8 cellular contexts compared by ENCODE assay signal in the genomic region with DNA sequence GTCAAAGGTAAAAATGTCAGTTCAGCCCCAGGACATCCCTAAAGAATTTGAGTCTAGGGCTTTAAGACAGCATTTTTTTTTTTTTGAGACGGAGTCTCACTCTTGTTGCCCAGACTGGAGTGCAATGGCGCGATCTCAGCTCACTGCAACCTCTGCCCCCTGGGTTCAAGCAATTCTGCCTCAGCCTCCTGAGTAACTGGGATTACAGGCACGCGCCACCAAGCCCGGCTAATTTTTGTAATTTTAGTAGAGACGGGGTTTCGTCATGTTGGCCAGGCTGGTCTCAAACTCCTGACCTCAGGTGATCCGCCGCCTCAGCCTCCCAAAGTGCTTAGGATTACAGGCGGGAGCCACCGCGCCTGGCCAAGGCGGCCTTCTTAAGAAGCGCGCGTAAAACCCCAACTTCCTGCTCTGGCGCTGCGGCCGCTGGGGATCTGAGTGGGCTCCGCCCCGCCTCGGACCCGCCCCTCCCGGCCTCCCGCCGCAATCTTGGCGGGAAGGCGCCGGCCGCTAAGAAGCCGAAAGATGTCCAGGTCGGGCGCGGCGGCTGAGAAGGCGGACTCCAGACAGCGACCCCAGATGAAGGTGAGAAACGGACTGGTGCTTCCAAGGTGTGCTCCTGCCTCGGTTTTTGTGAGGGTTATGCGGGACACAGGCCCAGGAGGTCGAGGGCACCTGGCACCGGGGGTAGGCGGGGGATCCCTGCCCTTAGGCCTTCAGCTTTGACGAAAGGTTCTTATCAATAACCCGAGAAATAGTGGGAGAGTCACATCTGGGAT. TPM values are rescaled to one million over a fixed set of nuclear protein-coding genes. Genes with fewer than 3 reads are reported as not detected.
DNase-seq lines count a peak whose midpoint lies in the region; ATAC-seq and TF ChIP-seq lines count a peak whose summit lies in the region.
"Not testable (repeated sequence)": the region's sequence is repeated elsewhere in the genome, so short reads cannot be mapped to it uniquely, and the experiment has no call there.

Gene WDR76, plus strand, starts transcription at position 495 of the 779 bp plus-strand sequence. Its CDS starts 31 bp downstream, at position 526.

- H3K4me3 Mint-ChIP-seq in T-helper 1 cell treated with Interleukin-12 subunit alpha and Interleukin-12 subunit beta and Interleukin-4 antibody, amounts not matched to agents 30 μg/mL and 1 μg/mL, for 36 hours, result peak within 1 kb of the TSS; percentile 90

- peak within 1 kb of the TSS; percentile 36 for H3K4me2 ChIP-seq in parathyroid adenoma (ENCODE audit: low read length)

- peaks cover 33% of the 10 kb centered on the region for H3K4me1 Mint-ChIP-seq in T-helper 1 cell treated with Interleukin-12 subunit alpha and Interleukin-12 subunit beta and Interleukin-4 antibody, amounts not matched to agents 30 μg/mL and 1 μg/mL, for 36 hours (ENCODE audit: low read depth)

- TF ChIP-seq CTCF in GM10266 (IDR thresholded peaks at IDR 0.05; ENCODE audit: control insufficient read depth, insufficient read depth, low read depth, missing control alignments); heart left ventricle (IDR thresholded peaks at IDR 0.05); parathyroid adenoma (IDR thresholded peaks at IDR 0.05); thoracic aorta (IDR thresholded peaks at IDR 0.05): not testable (repeated sequence)

- H3K4me1 ChIP-seq in adipocyte (ENCODE audit: control insufficient read depth, insufficient read depth, low read length) (peaks cover 25% of the 10 kb centered on the region), heart left ventricle (peaks cover 0 to 57% (median 36%) of the 10 kb centered on the region in 12 donors), thoracic aorta (ENCODE audit: control insufficient read depth in 1 of 2, low read depth in 2 of 2) (peaks cover 30 to 43% of the 10 kb centered on the region in 2 donors)
- not testable (repeated sequence) for H3K4me1 ChIP-seq in parathyroid adenoma

- peak within 1 kb of the TSS; percentile 77 for H3K9ac ChIP-seq in adipocyte (ENCODE audit: low read length)
- H3K9ac ChIP-seq in parathyroid adenoma, result not testable (repeated sequence)

- H3K9me3 ChIP-seq in adipocyte (ENCODE audit: control insufficient read depth, low read length); heart left ventricle; parathyroid adenoma (ENCODE audit: control insufficient read depth, low read length); thoracic aorta: not testable (repeated sequence)

- intact Hi-C loops in heart left ventricle (cut with DNase I), result loop anchor here in 1 of 10 donors (10.0 kb wide), 1 partner anchor 62 kb away; no protein-coding TSS in a partner anchor

- H3K27ac ChIP-seq in heart left ventricle (peak within 1 kb of the TSS in 11 of 12 donors; percentile 3 to 85 (median 62)), parathyroid adenoma (peak within 1 kb of the TSS; percentile 36), thoracic aorta (peak within 1 kb of the TSS; percentile 56 to 71)

- not testable (repeated sequence) for H3K79me2 ChIP-seq in parathyroid adenoma

- H3K27ac Mint-ChIP-seq in T-helper 1 cell treated with Interleukin-12 subunit alpha and Interleukin-12 subunit beta and Interleukin-4 antibody, amounts not matched to agents 30 μg/mL and 1 μg/mL, for 36 hours, result peak within 1 kb of the TSS; percentile 90

- WGBS in heart left ventricle, 4 donors, result 5 to 10% (median 7%) methylated on average over 26 to 46 of the region's 46 CpGs

- H3K4me3 ChIP-seq in adipocyte (ENCODE audit: low read length) (peak within 1 kb of the TSS; percentile 88), heart left ventricle (peak within 1 kb of the TSS; percentile 19 to 71 (median 56)), parathyroid adenoma (ENCODE audit: low read depth, low read length) (peak within 1 kb of the TSS; percentile 38), thoracic aorta (peak within 1 kb of the TSS; percentile 78)

- not testable (repeated sequence) for H3K27me3 Mint-ChIP-seq in T-helper 1 cell treated with Interleukin-12 subunit alpha and Interleukin-12 subunit beta and Interleukin-4 antibody, amounts not matched to agents 30 μg/mL and 1 μg/mL, for 36 hours (ENCODE audit: low read depth)

- H2AFZ ChIP-seq in parathyroid adenoma, result peak within 1 kb of the TSS; percentile 39

- not testable (repeated sequence) for H3K27me3 ChIP-seq in adipocyte (replicated peaks; ENCODE audit: control insufficient read depth, insufficient read depth, low read length); heart left ventricle; parathyroid adenoma (ENCODE audit: control insufficient read depth, insufficient read depth, low read length); thoracic aorta (replicated peaks; ENCODE audit: insufficient read depth)

- ATAC-seq in HG02870 (IDR thresholded peaks at IDR 0.05; ENCODE audit: unreplicated experiment), result peak; percentile 58
- peak; percentile 52 to 84 (median 78) for ATAC-seq in heart left ventricle
- ATAC-seq in thoracic aorta (ENCODE audit: insufficient number of reproducible peaks, low FRiP score, low read depth), result peak; percentile 51

- peaks cover 22% of the 10 kb centered on the region for H3K36me3 Mint-ChIP-seq in T-helper 1 cell treated with Interleukin-12 subunit alpha and Interleukin-12 subunit beta and Interleukin-4 antibody, amounts not matched to agents 30 μg/mL and 1 μg/mL, for 36 hours (ENCODE audit: low read depth)

- H3K36me3 ChIP-seq in adipocyte (ENCODE audit: control insufficient read depth, insufficient read depth, low read length, severe bottlenecking); heart left ventricle; parathyroid adenoma (ENCODE audit: control insufficient read depth, insufficient read depth, low read length); thoracic aorta: not testable (repeated sequence)

- H3K9me3 Mint-ChIP-seq in T-helper 1 cell treated with Interleukin-12 subunit alpha and Interleukin-12 subunit beta and Interleukin-4 antibody, amounts not matched to agents 30 μg/mL and 1 μg/mL, for 36 hours, result not testable (repeated sequence)

- peak; percentile 79 for DNase-seq in GM10266 (ENCODE audit: extremely low spot score)
- DNase-seq in NCI-H1694 treated with DMSO at 0.1 percent for 48 hours (lab: John Stamatoyannopoulos, UW), result peak; percentile 58
- DNase-seq in adipocyte (ENCODE audit: low read depth), result peak; percentile 89
- peak; percentile 83 to 90 (median 85) for DNase-seq in heart left ventricle
- peak; percentile 32 for DNase-seq in thoracic aorta (ENCODE audit: low spot score)

- TF ChIP-seq POLR2A in heart left ventricle (IDR thresholded peaks at IDR 0.05), result peak in 1 of 2 donors; percentile 26

RNA-seq across cellular contexts. Expression of gene WDR76, which starts in this region (rescaled TPM):
- total RNA-seq in heart left ventricle (1 to 10 TPM in 7 of 9 donors, under 1 TPM in 2; 0.52 to 7.4 (median 1.3) TPM), thoracic aorta (1 to 10 TPM; 3.8 to 6.6 TPM)
- 1 to 10 TPM in 1 of 2 donors, under 1 TPM in 1; 0.69 to 2.9 TPM for polyA plus RNA-seq in heart left ventricle

Comparison
In these comparisons a context has a peak if more than half of its experiments do, and no peak if none do; other contexts are left out.
1. Peak in every context shown above with its lines: DNase-seq, ATAC-seq, H3K4me3 ChIP-seq and H3K27ac ChIP-seq.
2. DNase-seq: peak in every context shown above with its lines; median percentile 89 in adipocyte; 85 in heart left ventricle; 79 in GM10266; 58 in NCI-H1694 treated with DMSO at 0.1 percent for 48 hours; 32 in thoracic aorta.
3. H3K4me3 ChIP-seq: peak in every context shown above with its lines; median percentile 88 in adipocyte; 78 in thoracic aorta; 56 in heart left ventricle; 38 in parathyroid adenoma.